ENCODE assay signal across 25 cellular contexts in genomic region chr9:131051592-131052517, GRCh38. TPM values are rescaled to one million over a fixed set of nuclear protein-coding genes. Genes with fewer than 3 reads are reported as not detected.
"Had no signal": no experiment of that assay in that cellular context is flagged by ENCODE, and none has a peak within 500 bp of the region (broad histone marks: within the 10 kb centered on the region; RNA-seq: fewer than 3 reads in every experiment).

No MANE protein-coding gene starts in this region.

- H3K36me3 Mint-ChIP-seq: immature natural killer cell; natural killer cell treated with Interleukin-12 subunit alpha and Interleukin-12 subunit beta and Interleukin-15 and Interleukin-18, amount 100 ng/mL, for 72 hours; type B pancreatic cell had no signal

- ATAC-seq: effector memory CD8-positive, alpha-beta T cell; natural killer cell treated with Interleukin-12 subunit alpha and Interleukin-12 subunit beta and Interleukin-15 and Interleukin-18, amount 100 ng/mL, for 72 hours; psoas muscle had no signal

- H3K9me3 ChIP-seq: esophagus squamous epithelium, lower lobe of right lung, psoas muscle, right lobe of liver, spleen, stomach, thyroid gland had no signal

- H3K4me3 ChIP-seq: esophagus squamous epithelium, lower lobe of right lung, neural progenitor cell, psoas muscle, right lobe of liver, spleen, stomach, thyroid gland had no signal

- FAIRE-seq: keratinocyte, urothelium cell line had no signal

- H3K79me2 ChIP-seq: parathyroid adenoma had no signal

- H3K27ac ChIP-seq: epithelial cell of prostate, esophagus squamous epithelium, lower lobe of right lung, neural progenitor cell, parathyroid adenoma, psoas muscle, right lobe of liver, spleen, stomach, thyroid gland had no signal

- DNase-seq: effector memory CD8-positive, alpha-beta T cell; esophagus squamous epithelium; foreskin fibroblast; immature natural killer cell; lower lobe of right lung; mesenchymal stem cell; midbrain; occipital lobe; psoas muscle; retina; right lobe of liver; spleen; stimulated activated CD4-positive, alpha-beta T cell treated with anti-CD3 and anti-CD28 coated beads, Interleukin-15, amount 100 ng/mL, for 24 hours; stimulated activated CD4-positive, alpha-beta T cell treated with anti-CD3 and anti-CD28 coated beads, Interleukin-1b, Interleukin-23, amount 100 ng/mL, for 48 hours; stimulated activated CD4-positive, alpha-beta T cell treated with anti-CD3 and anti-CD28 coated beads, Interleukin-4, amount 100 ng/mL, for 4 hours; stimulated activated naive CD4-positive, alpha-beta T cell; stomach had no signal

- H3K4me1 Mint-ChIP-seq: immature natural killer cell, neural progenitor cell had no signal

- H3K9ac ChIP-seq: neural progenitor cell, parathyroid adenoma had no signal

- H3K27me3 Mint-ChIP-seq: type B pancreatic cell had no signal

- H3K4me1 ChIP-seq: lower lobe of right lung, neural progenitor cell, parathyroid adenoma, psoas muscle, right lobe of liver, thyroid gland had no signal

- H3K4me3 Mint-ChIP-seq: effector memory CD8-positive, alpha-beta T cell; immature natural killer cell; natural killer cell treated with Interleukin-12 subunit alpha and Interleukin-12 subunit beta and Interleukin-15 and Interleukin-18, amount 100 ng/mL, for 72 hours; neural progenitor cell; type B pancreatic cell had no signal

- H3K27me3 ChIP-seq: neural progenitor cell, right lobe of liver, thyroid gland had no signal

- H3K9me3 Mint-ChIP-seq: effector memory CD8-positive, alpha-beta T cell; immature natural killer cell; natural killer cell treated with Interleukin-12 subunit alpha and Interleukin-12 subunit beta and Interleukin-15 and Interleukin-18, amount 100 ng/mL, for 72 hours; neural progenitor cell; type B pancreatic cell had no signal

- H3K36me3 ChIP-seq: esophagus squamous epithelium, lower lobe of right lung, neural progenitor cell, right lobe of liver, spleen, stomach, thyroid gland had no signal

- H3K4me2 ChIP-seq: neural progenitor cell had no signal

- H3K27ac Mint-ChIP-seq: effector memory CD8-positive, alpha-beta T cell; immature natural killer cell; natural killer cell treated with Interleukin-12 subunit alpha and Interleukin-12 subunit beta and Interleukin-15 and Interleukin-18, amount 100 ng/mL, for 72 hours; neural progenitor cell; type B pancreatic cell had no signal

- H2AFZ ChIP-seq: neural progenitor cell, parathyroid adenoma had no signal

RNA-seq across cellular contexts. Expression of gene LAMC3, which starts 42.9 kb away (rescaled TPM):
- total RNA-seq: natural killer cell treated with Interleukin-12 subunit alpha and Interleukin-12 subunit beta and Interleukin-15 and Interleukin-18, amount 100 ng/mL, for 72 hours had no signal
- polyA plus RNA-seq: immature natural killer cell, keratinocyte had no signal

RNA-seq across cellular contexts. Expression of gene AIF1L, which starts 44.5 kb away (rescaled TPM):
- total RNA-seq: natural killer cell treated with Interleukin-12 subunit alpha and Interleukin-12 subunit beta and Interleukin-15 and Interleukin-18, amount 100 ng/mL, for 72 hours had no signal
- polyA plus RNA-seq: immature natural killer cell had no signal
